Comparison of ENCODE assay signal across 28 cellular contexts in the genomic region with DNA sequence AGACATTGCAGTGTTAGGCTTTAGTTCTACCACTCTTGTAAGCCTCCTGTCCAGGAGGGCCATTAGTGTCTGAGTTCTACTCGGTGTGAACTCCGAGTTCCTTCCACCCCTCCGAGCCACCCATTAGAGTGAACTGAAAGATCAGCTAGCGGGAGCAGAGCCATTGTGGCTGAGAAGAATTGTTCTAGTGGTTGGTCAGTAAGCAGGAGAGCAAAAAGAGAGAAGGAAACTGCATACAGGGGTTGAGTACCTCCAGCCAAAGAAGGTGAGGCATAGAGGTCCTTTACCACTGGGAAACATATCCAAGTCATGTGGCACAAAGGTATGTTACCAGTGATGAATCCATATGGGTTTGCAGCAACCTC.
"Had no signal": no experiment of that assay in that cellular context is flagged by ENCODE, and none has a peak within 500 bp of the region (broad histone marks: within the 10 kb centered on the region; RNA-seq: fewer than 3 reads in every experiment).

No MANE protein-coding gene starts in this region.

- H3K4me1 Mint-ChIP-seq: mesothelial cell of epicardium; naive B cell; natural killer cell; nephron progenitor cell; neural progenitor cell; stimulated activated effector memory CD8-positive, alpha-beta T cell treated with anti-CD3 and anti-CD28 coated beads, Interleukin-12 subunit alpha, Interleukin-12 subunit beta, amount 100 ng/mL, for 72 hours had no signal

- H3K9me3 ChIP-seq: ovary, right atrium auricular region, right lobe of liver, thoracic aorta, tibial artery had no signal

- H3K27me3 Mint-ChIP-seq: progenitor cell of endocrine pancreas had no signal

- H2AFZ ChIP-seq: hepatocyte, neural progenitor cell had no signal

- H3K36me3 Mint-ChIP-seq: natural killer cell; stimulated activated effector memory CD8-positive, alpha-beta T cell treated with anti-CD3 and anti-CD28 coated beads, Interleukin-12 subunit alpha, Interleukin-12 subunit beta, amount 100 ng/mL, for 72 hours had no signal

- H3K27ac ChIP-seq: hepatocyte, left ventricle myocardium inferior, neural progenitor cell, neutrophil, ovary, right atrium auricular region, right lobe of liver, suprapubic skin, tibial artery, vagina had no signal

- H3K4me3 Mint-ChIP-seq: mesothelial cell of epicardium; naive B cell; natural killer cell; nephron progenitor cell; neural progenitor cell; stimulated activated effector memory CD8-positive, alpha-beta T cell treated with anti-CD3 and anti-CD28 coated beads, Interleukin-12 subunit alpha, Interleukin-12 subunit beta, amount 100 ng/mL, for 72 hours; stimulated activated naive CD8-positive, alpha-beta T cell treated with anti-CD3 and anti-CD28 coated beads, Interleukin-15, Interleukin-2, amounts not matched to agents 100 ng/mL and 50 ng/mL, for 24 hours had no signal

- H3K79me2 ChIP-seq: hepatocyte had no signal

- H3K4me1 ChIP-seq: left ventricle myocardium inferior, neural progenitor cell, right atrium auricular region, right lobe of liver had no signal

- H3K9ac ChIP-seq: neural progenitor cell had no signal

- ATAC-seq: natural killer cell; right lobe of liver; stimulated activated effector memory CD8-positive, alpha-beta T cell treated with anti-CD3 and anti-CD28 coated beads, Interleukin-12 subunit alpha, Interleukin-12 subunit beta, amount 100 ng/mL, for 72 hours had no signal

- H3K36me3 ChIP-seq: left ventricle myocardium inferior, neutrophil, ovary, right atrium auricular region, right lobe of liver, suprapubic skin, thoracic aorta, vagina had no signal

- H3K27ac Mint-ChIP-seq: mesothelial cell of epicardium; naive B cell; natural killer cell; nephron progenitor cell; neural progenitor cell; progenitor cell of endocrine pancreas; stimulated activated effector memory CD8-positive, alpha-beta T cell treated with anti-CD3 and anti-CD28 coated beads, Interleukin-12 subunit alpha, Interleukin-12 subunit beta, amount 100 ng/mL, for 72 hours; stimulated activated naive CD8-positive, alpha-beta T cell treated with anti-CD3 and anti-CD28 coated beads, Interleukin-15, Interleukin-2, amounts not matched to agents 100 ng/mL and 50 ng/mL, for 24 hours had no signal

- H3K4me3 ChIP-seq: hepatocyte, left ventricle myocardium inferior, lung, neural progenitor cell, ovary, right atrium auricular region, right lobe of liver, suprapubic skin, thoracic aorta, tibial artery, vagina had no signal

- H3K27me3 ChIP-seq: hepatocyte, neural progenitor cell, neutrophil, ovary, right atrium auricular region, right lobe of liver, suprapubic skin, tibial artery, vagina had no signal

- DNase-seq: islet precursor cell; left ventricle myocardium inferior; mesendoderm; naive B cell; natural killer cell; nephron progenitor cell; occipital lobe; ovary; right lobe of liver; stimulated activated CD4-positive, alpha-beta T cell treated with anti-CD3 and anti-CD28 coated beads, Interleukin-12 subunit alpha, Interleukin-12 subunit beta, amount 100 ng/mL, for 4 hours; stimulated activated CD4-positive, alpha-beta T cell treated with anti-CD3 and anti-CD28 coated beads, Interleukin-15, amount 100 ng/mL, for 24 hours; stimulated activated CD4-positive, alpha-beta T cell treated with anti-CD3 and anti-CD28 coated beads, Interleukin-2, amount 100 ng/mL, for 24 hours; stimulated activated CD4-positive, alpha-beta T cell treated with anti-CD3 and anti-CD28 coated beads, Interleukin-4, amount 100 ng/mL, for 1 hour; stimulated activated naive CD4-positive, alpha-beta T cell; tibial artery; trophoblast cell had no signal

- H3K4me2 ChIP-seq: hepatocyte, neural progenitor cell had no signal
